Comparison of ENCODE assay signal across 8 cellular contexts in the genomic region with DNA sequence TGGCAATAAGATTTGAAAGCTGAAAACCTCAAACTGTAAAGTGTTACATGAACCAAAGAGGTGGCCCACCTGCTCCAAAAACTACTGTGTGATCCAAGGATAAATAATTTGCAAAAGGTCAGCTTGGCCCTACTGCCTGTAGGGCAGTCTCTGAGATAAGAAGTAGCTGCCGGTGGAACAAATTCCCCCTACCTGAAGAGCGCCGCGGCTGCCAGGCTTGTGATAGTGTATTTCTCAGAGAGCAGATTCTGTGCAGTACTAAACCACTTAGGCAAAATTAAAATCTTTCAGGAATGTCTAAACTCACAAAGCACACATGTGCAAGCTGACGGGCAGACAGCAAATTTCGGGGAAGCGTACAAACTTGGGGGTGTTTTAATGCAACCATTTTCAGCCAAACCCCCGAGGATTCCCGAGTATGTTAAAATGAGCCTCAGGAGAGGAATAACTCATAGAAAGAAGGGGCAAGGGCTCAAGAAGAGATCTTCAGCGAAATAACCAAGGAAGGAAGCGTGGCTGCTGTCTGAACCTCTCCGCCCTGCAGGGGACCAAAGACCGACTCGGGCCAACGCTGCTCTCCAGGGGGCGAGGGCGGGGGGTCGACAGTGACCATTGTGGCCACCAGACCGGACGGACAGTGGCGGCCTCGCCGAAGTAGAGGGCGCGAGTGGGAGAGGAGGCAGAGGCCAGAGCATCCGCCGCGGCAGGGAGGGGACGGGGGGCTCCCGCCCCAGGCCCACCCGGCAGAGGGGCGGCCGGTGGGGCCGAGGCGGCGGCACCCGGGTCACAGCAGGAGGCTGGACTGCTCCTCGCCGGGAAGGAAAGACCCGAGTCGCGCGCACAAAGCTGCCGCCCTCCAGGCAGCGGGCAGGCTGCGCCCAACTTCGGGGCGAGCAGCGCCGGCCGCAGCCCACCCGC. TPM values are rescaled to one million over a fixed set of nuclear protein-coding genes. Genes with fewer than 3 reads are reported as not detected.
A peak's percentile ranks its signal among the peaks of the same experiment; 100 is the strongest.
DNase-seq lines count a peak whose midpoint lies in the region; ATAC-seq and TF ChIP-seq lines count a peak whose summit lies in the region.

No MANE protein-coding gene starts in this region.

- H3K9me3 ChIP-seq in osteoblast (ENCODE audit: low read depth, low read length), result no peaks in the 10 kb centered on the region

- no peak overlapping the region for H3K4me3 Mint-ChIP-seq in T-helper 2 cell treated with Interferon-gamma antibody and Interleukin-4, amounts not matched to agents 5 μg/mL and 100 μg/mL, for 36 hours
- H3K4me3 Mint-ChIP-seq in activated CD4-positive, alpha-beta T cell treated with anti-CD3 and anti-CD28 coated beads, Interleukin-2, amount 10 ng/mL, durations not matched to agents 24 days and 14 days, result no peak overlapping the region

- no peaks in the 10 kb centered on the region for H3K36me3 ChIP-seq in osteoblast (ENCODE audit: insufficient read depth, low read length)

- peaks cover 59% of the 10 kb centered on the region for H3K79me2 ChIP-seq in osteoblast (ENCODE audit: insufficient read depth, low read length)

- peak overlapping the region; percentile 38 for H2AFZ ChIP-seq in osteoblast (ENCODE audit: low read length)

- H3K9me3 Mint-ChIP-seq in T-helper 2 cell treated with Interferon-gamma antibody and Interleukin-4, amounts not matched to agents 5 μg/mL and 100 μg/mL, for 36 hours, result peaks cover 9% of the 10 kb centered on the region
- peaks cover 6% of the 10 kb centered on the region for H3K9me3 Mint-ChIP-seq in activated CD4-positive, alpha-beta T cell treated with anti-CD3 and anti-CD28 coated beads, Interleukin-2, amount 10 ng/mL, durations not matched to agents 24 days and 14 days

- no peaks in the 10 kb centered on the region for H3K27me3 ChIP-seq in osteoblast (ENCODE audit: insufficient read depth, low read length)

- no peak for TF ChIP-seq CTCF in foreskin fibroblast (IDR thresholded peaks at IDR 0.05; ENCODE audit: low read depth, low read length)
- no peak for TF ChIP-seq CTCF in osteoblast (IDR thresholded peaks at IDR 0.05; ENCODE audit: extremely low read depth, low read depth, low read length)

- intact Hi-C loops in activated CD4-positive, alpha-beta T cell treated with anti-CD3 and anti-CD28 coated beads, Interleukin-2, amount 10 ng/mL, durations not matched to agents 24 days and 14 days (cut with micrococcal nuclease), result loop anchor here (5.0 kb wide), 2 partner anchors 519 to 1586 kb away; a partner anchor contains a TSS

- H3K4me3 ChIP-seq in foreskin fibroblast (ENCODE audit: low read depth in 1 of 2, low read length in 2 of 2), result peak overlapping the region; percentile 81 to 84
- H3K4me3 ChIP-seq in osteoblast (ENCODE audit: insufficient read depth, low read length), result peak overlapping the region; percentile 90

- H3K4me1 Mint-ChIP-seq in T-helper 2 cell treated with Interferon-gamma antibody and Interleukin-4, amounts not matched to agents 5 μg/mL and 100 μg/mL, for 36 hours (ENCODE audit: low read depth), result peaks cover 34% of the 10 kb centered on the region
- peaks cover 26% of the 10 kb centered on the region for H3K4me1 Mint-ChIP-seq in activated CD4-positive, alpha-beta T cell treated with anti-CD3 and anti-CD28 coated beads, Interleukin-2, amount 10 ng/mL, durations not matched to agents 24 days and 14 days

- peaks cover 30% of the 10 kb centered on the region for H3K4me1 ChIP-seq in osteoblast (ENCODE audit: insufficient read depth, low read length)

- H4K20me1 ChIP-seq in osteoblast (ENCODE audit: insufficient read depth, low read length), result peaks cover 36% of the 10 kb centered on the region

- peaks cover 7% of the 10 kb centered on the region for H3K36me3 Mint-ChIP-seq in T-helper 2 cell treated with Interferon-gamma antibody and Interleukin-4, amounts not matched to agents 5 μg/mL and 100 μg/mL, for 36 hours (ENCODE audit: low read depth)
- peaks cover 2% of the 10 kb centered on the region for H3K36me3 Mint-ChIP-seq in activated CD4-positive, alpha-beta T cell treated with anti-CD3 and anti-CD28 coated beads, Interleukin-2, amount 10 ng/mL, durations not matched to agents 24 days and 14 days (ENCODE audit: low read depth)

- peak overlapping the region; percentile 66 for H3K27ac ChIP-seq in osteoblast (ENCODE audit: low read depth, low read length)

- DNase-seq in T-helper 2 cell, result peak in 3 of 5 experiments; percentile 4 to 30 (median 7)
- DNase-seq in T-helper 2 cell treated with Interferon-gamma antibody and Interleukin-4, amounts not matched to agents 5 μg/mL and 100 μg/mL, for 36 hours (ENCODE audit: low spot score), result no peak
- DNase-seq in LHCN-M2 (ENCODE audit: low read depth), result peak; percentile 35
- peak; percentile 78 for DNase-seq in activated CD4-positive, alpha-beta T cell treated with anti-CD3 and anti-CD28 coated beads, Interleukin-2, amount 10 ng/mL, durations not matched to agents 24 days and 14 days
- peak in 1 of 2 donors; percentile 47 for DNase-seq in foreskin fibroblast
- DNase-seq in osteoblast (ENCODE audit: insufficient read length, low spot score, missing footprints), result peak; percentile 60
- no peak for DNase-seq in CD1c-positive myeloid dendritic cell (ENCODE audit: extremely low spot score)

- H3K27me3 Mint-ChIP-seq in T-helper 2 cell treated with Interferon-gamma antibody and Interleukin-4, amounts not matched to agents 5 μg/mL and 100 μg/mL, for 36 hours (ENCODE audit: low read depth), result no peaks in the 10 kb centered on the region
- H3K27me3 Mint-ChIP-seq in activated CD4-positive, alpha-beta T cell treated with anti-CD3 and anti-CD28 coated beads, Interleukin-2, amount 10 ng/mL, durations not matched to agents 24 days and 14 days, result no peaks in the 10 kb centered on the region

- peak; percentile 2 for ATAC-seq in GM21737 (IDR thresholded peaks at IDR 0.05; ENCODE audit: unreplicated experiment)

- no peak overlapping the region for H3K27ac Mint-ChIP-seq in T-helper 2 cell treated with Interferon-gamma antibody and Interleukin-4, amounts not matched to agents 5 μg/mL and 100 μg/mL, for 36 hours
- no peak overlapping the region for H3K27ac Mint-ChIP-seq in activated CD4-positive, alpha-beta T cell treated with anti-CD3 and anti-CD28 coated beads, Interleukin-2, amount 10 ng/mL, durations not matched to agents 24 days and 14 days

- peak overlapping the region; percentile 89 for H3K4me2 ChIP-seq in osteoblast (ENCODE audit: insufficient read depth, low read length)

RNA-seq across cellular contexts. Expression of a gene that starts 0.9 kb away (rescaled TPM):
- total RNA-seq in LHCN-M2 (2014; rRNA removed), result 209 and 221 TPM in 2 replicates
- polyA plus RNA-seq in LHCN-M2 (2012), result 28.1 TPM
- total RNA-seq in activated CD4-positive, alpha-beta T cell treated with anti-CD3 and anti-CD28 coated beads, Interleukin-2, amount 10 ng/mL, durations not matched to agents 24 days and 14 days, result 33.7 and 41.5 TPM in 2 replicates
- total RNA-seq in osteoblast, result 103 and 121 TPM in 2 replicates

Comparison
In these comparisons a context has a peak if more than half of its experiments do, and no peak if none do; other contexts are left out.
1. DNase-seq: peak in T-helper 2 cell (3 of 5), LHCN-M2 (single experiment), activated CD4-positive, alpha-beta T cell treated with anti-CD3 and anti-CD28 coated beads, Interleukin-2, amount 10 ng/mL, durations not matched to agents 24 days and 14 days (single experiment) and osteoblast (single experiment); none in T-helper 2 cell treated with Interferon-gamma antibody and Interleukin-4, amounts not matched to agents 5 μg/mL and 100 μg/mL, for 36 hours (single experiment) and CD1c-positive myeloid dendritic cell (single experiment).